ENCODE assay signal across 16 cellular contexts in the genomic region with DNA sequence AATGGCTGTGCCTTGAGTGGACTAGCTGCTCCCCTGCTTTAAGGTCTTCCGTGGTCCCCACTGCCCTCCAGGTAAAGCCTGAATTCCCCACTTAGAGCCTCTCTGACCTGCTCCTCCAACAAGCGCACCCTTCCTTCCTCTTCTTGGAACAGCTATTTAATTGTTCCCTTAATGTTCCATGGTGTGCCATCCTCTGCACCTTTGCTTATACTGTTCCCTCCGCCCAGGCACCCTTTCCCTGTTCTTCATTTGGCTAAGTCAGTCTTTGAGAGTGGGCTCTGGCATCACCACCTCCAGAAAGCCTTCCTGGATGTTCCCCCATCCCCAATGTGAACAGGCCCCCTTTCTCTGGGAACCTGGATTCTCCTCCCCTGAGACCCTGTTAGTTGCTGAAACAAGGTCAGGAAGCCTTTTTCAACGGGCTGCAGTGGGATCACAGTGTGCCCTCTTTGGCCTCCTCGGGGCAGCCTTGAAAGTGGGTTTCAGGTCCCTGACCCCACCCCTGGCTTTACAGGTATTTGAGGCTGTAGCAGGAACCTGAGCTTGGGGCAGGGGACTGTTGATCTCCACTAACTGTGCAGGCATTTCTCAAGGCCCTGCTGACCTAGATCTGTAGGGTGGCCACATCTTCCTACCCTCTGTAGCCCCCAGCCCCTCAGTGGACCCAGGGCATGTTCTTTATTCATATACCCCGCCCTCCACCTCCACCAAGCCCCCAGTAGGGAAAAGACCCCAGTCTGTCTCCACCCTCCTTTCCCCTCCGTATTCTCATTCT. TPM values are rescaled to one million over a fixed set of nuclear protein-coding genes. Genes with fewer than 3 reads are reported as not detected.
DNase-seq lines count a peak whose midpoint lies in the region; ATAC-seq and TF ChIP-seq lines count a peak whose summit lies in the region.
"Had no signal": no experiment of that assay in that cellular context is flagged by ENCODE, and none has a peak within 500 bp of the region (broad histone marks: within the 10 kb centered on the region; RNA-seq: fewer than 3 reads in every experiment).

No MANE protein-coding gene starts in this region.

- H3K4me3 ChIP-seq in rectal smooth muscle tissue (ENCODE audit: low read length), result no peak overlapping the region
- H3K4me3 ChIP-seq: ovary, testis had no signal

- H3K27me3 ChIP-seq in rectal smooth muscle tissue (ENCODE audit: control insufficient read depth, insufficient read depth, low read length), result no peaks in the 10 kb centered on the region
- H3K27me3 ChIP-seq: ovary, testis had no signal

- peak overlapping the region; percentile 52 for H3K4me3 Mint-ChIP-seq in glutamatergic neuron (ENCODE audit: unreplicated experiment)
- H3K4me3 Mint-ChIP-seq: activated CD8-positive, alpha-beta T cell treated with anti-CD3 and anti-CD28 coated beads, Interleukin-2, amount 10 ng/mL, durations not matched to agents 7 days and 5 days; activated T-helper 1 cell treated with anti-CD3 and anti-CD28 coated beads, Interleukin-12 subunit alpha, Interleukin-12 subunit beta, Interleukin-2, Interleukin-4 antibody, amounts not matched to agents 30 ng/mL and 10 ng/mL and 1 ng/mL, durations not matched to agents 14 hours and 24 hours and 36 hours; dendritic cell treated with granulocyte-macrophage colony-stimulating factor and Interleukin-4, amounts not matched to agents 40 ng/mL and 50 ng/mL, for 4 days had no signal

- DNase-seq in cardiac septum (ENCODE audit: low spot score) (peak; percentile 66), left cardiac atrium (no peak), glutamatergic neuron (peak; percentile 4), NCI-H510A treated with DMSO at 0.1 percent for 48 hours (lab: John Stamatoyannopoulos, UW) (no peak), left lobe of liver (ENCODE audit: low spot score) (no peak), COLO668 (lab: John Stamatoyannopoulos, UW; ENCODE audit: unreplicated experiment) (no peak)
- DNase-seq: activated CD8-positive, alpha-beta T cell treated with anti-CD3 and anti-CD28 coated beads, Interleukin-2, amount 10 ng/mL, durations not matched to agents 7 days and 5 days; erythroblast; NCI-H2029 treated with DMSO at 0.1 percent for 48 hours; OCI-M1; testis had no signal

- H3K36me3 ChIP-seq in rectal smooth muscle tissue (ENCODE audit: control insufficient read depth, insufficient read depth, low read length), result no peaks in the 10 kb centered on the region
- H3K36me3 ChIP-seq: ovary had no signal

- intact Hi-C loops in cardiac septum (cut with DNase I) (no loop called here), left cardiac atrium (cut with DNase I) (no loop called here)

- peaks cover 19% of the 10 kb centered on the region for H3K4me1 ChIP-seq in rectal smooth muscle tissue (ENCODE audit: control insufficient read depth, insufficient read depth, low read length)

- H3K27me3 Mint-ChIP-seq in glutamatergic neuron (ENCODE audit: unreplicated experiment), result peaks cover 19% of the 10 kb centered on the region

- H3K36me3 Mint-ChIP-seq in glutamatergic neuron (ENCODE audit: unreplicated experiment), result no peaks in the 10 kb centered on the region

- no peak overlapping the region for H3K9ac ChIP-seq in rectal smooth muscle tissue (ENCODE audit: low read length)

- H3K4me1 Mint-ChIP-seq in glutamatergic neuron (ENCODE audit: low read depth, unreplicated experiment), result peaks cover 44% of the 10 kb centered on the region

- H3K27ac Mint-ChIP-seq in glutamatergic neuron (ENCODE audit: unreplicated experiment), result no peak overlapping the region
- H3K27ac Mint-ChIP-seq: activated CD8-positive, alpha-beta T cell treated with anti-CD3 and anti-CD28 coated beads, Interleukin-2, amount 10 ng/mL, durations not matched to agents 7 days and 5 days; activated T-helper 1 cell treated with anti-CD3 and anti-CD28 coated beads, Interleukin-12 subunit alpha, Interleukin-12 subunit beta, Interleukin-2, Interleukin-4 antibody, amounts not matched to agents 30 ng/mL and 10 ng/mL and 1 ng/mL, durations not matched to agents 14 hours and 24 hours and 36 hours; dendritic cell treated with granulocyte-macrophage colony-stimulating factor and Interleukin-4, amounts not matched to agents 40 ng/mL and 50 ng/mL, for 4 days had no signal

- TF ChIP-seq CTCF in glutamatergic neuron (IDR thresholded peaks at IDR 0.05; ENCODE audit: partially characterized antibody, unreplicated experiment), result no peak

- peak overlapping the region; percentile 24 for H3K27ac ChIP-seq in rectal smooth muscle tissue (ENCODE audit: low read depth, low read length)

- ATAC-seq in left cardiac atrium, result no peak
- no peak for ATAC-seq in left lobe of liver
- ATAC-seq in GM21360 (IDR thresholded peaks at IDR 0.05; ENCODE audit: unreplicated experiment), result no peak
- ATAC-seq: activated CD8-positive, alpha-beta T cell treated with anti-CD3 and anti-CD28 coated beads, Interleukin-2, amount 10 ng/mL, durations not matched to agents 7 days and 5 days had no signal

- H3K9me3 Mint-ChIP-seq in glutamatergic neuron (ENCODE audit: unreplicated experiment), result peaks cover 8% of the 10 kb centered on the region
- H3K9me3 Mint-ChIP-seq: activated T-helper 1 cell treated with anti-CD3 and anti-CD28 coated beads, Interleukin-12 subunit alpha, Interleukin-12 subunit beta, Interleukin-2, Interleukin-4 antibody, amounts not matched to agents 30 ng/mL and 10 ng/mL and 1 ng/mL, durations not matched to agents 14 hours and 24 hours and 36 hours; dendritic cell treated with granulocyte-macrophage colony-stimulating factor and Interleukin-4, amounts not matched to agents 40 ng/mL and 50 ng/mL, for 4 days had no signal

RNA-seq across cellular contexts. Expression of a gene that starts 5.0 kb away (rescaled TPM):
- total RNA-seq in cardiac septum (16.2 TPM), left cardiac atrium (10 to 100 TPM; 22.8 to 28.2 TPM), glutamatergic neuron (ENCODE audit: unreplicated experiment) (1.2 TPM), left lobe of liver (2.3 TPM)
- total RNA-seq: activated CD8-positive, alpha-beta T cell treated with anti-CD3 and anti-CD28 coated beads, Interleukin-2, amount 10 ng/mL, durations not matched to agents 7 days and 5 days; activated T-helper 1 cell treated with anti-CD3 and anti-CD28 coated beads, Interleukin-12 subunit alpha, Interleukin-12 subunit beta, Interleukin-2, Interleukin-4 antibody, amounts not matched to agents 30 ng/mL and 10 ng/mL and 1 ng/mL, durations not matched to agents 14 hours and 24 hours and 36 hours had no signal

RNA-seq across cellular contexts. Expression of a gene that starts 24.1 kb away (rescaled TPM):
- 0.13 TPM for total RNA-seq in cardiac septum
- not detected for total RNA-seq in left cardiac atrium
- 8.4 TPM for total RNA-seq in glutamatergic neuron (ENCODE audit: unreplicated experiment)
- not detected for total RNA-seq in left lobe of liver
- total RNA-seq: activated CD8-positive, alpha-beta T cell treated with anti-CD3 and anti-CD28 coated beads, Interleukin-2, amount 10 ng/mL, durations not matched to agents 7 days and 5 days had no signal

RNA-seq across cellular contexts. Expression of a gene that starts 48.1 kb away (rescaled TPM):
- total RNA-seq in cardiac septum (4.1 TPM), left cardiac atrium (1 to 10 TPM; 1.9 to 3.9 TPM), glutamatergic neuron (ENCODE audit: unreplicated experiment) (21.1 TPM), left lobe of liver (0.30 TPM)
- total RNA-seq: activated CD8-positive, alpha-beta T cell treated with anti-CD3 and anti-CD28 coated beads, Interleukin-2, amount 10 ng/mL, durations not matched to agents 7 days and 5 days; activated T-helper 1 cell treated with anti-CD3 and anti-CD28 coated beads, Interleukin-12 subunit alpha, Interleukin-12 subunit beta, Interleukin-2, Interleukin-4 antibody, amounts not matched to agents 30 ng/mL and 10 ng/mL and 1 ng/mL, durations not matched to agents 14 hours and 24 hours and 36 hours had no signal

RNA-seq across cellular contexts. Expression of a gene that starts 57.6 kb away (rescaled TPM):
- total RNA-seq in cardiac septum (not detected), left cardiac atrium (not detected), glutamatergic neuron (ENCODE audit: unreplicated experiment) (0.49 TPM), left lobe of liver (not detected)
- total RNA-seq: activated CD8-positive, alpha-beta T cell treated with anti-CD3 and anti-CD28 coated beads, Interleukin-2, amount 10 ng/mL, durations not matched to agents 7 days and 5 days; activated T-helper 1 cell treated with anti-CD3 and anti-CD28 coated beads, Interleukin-12 subunit alpha, Interleukin-12 subunit beta, Interleukin-2, Interleukin-4 antibody, amounts not matched to agents 30 ng/mL and 10 ng/mL and 1 ng/mL, durations not matched to agents 14 hours and 24 hours and 36 hours had no signal

Comparison
In these comparisons a context has a peak if more than half of its experiments do, and no peak if none do; other contexts are left out.
1. DNase-seq: peak in cardiac septum (single experiment) and glutamatergic neuron (single experiment); none in left cardiac atrium (single experiment), NCI-H510A treated with DMSO at 0.1 percent for 48 hours (single experiment), left lobe of liver (single experiment) and COLO668 (single experiment).